13 cellular contexts compared by ENCODE assay signal in the genomic region with DNA sequence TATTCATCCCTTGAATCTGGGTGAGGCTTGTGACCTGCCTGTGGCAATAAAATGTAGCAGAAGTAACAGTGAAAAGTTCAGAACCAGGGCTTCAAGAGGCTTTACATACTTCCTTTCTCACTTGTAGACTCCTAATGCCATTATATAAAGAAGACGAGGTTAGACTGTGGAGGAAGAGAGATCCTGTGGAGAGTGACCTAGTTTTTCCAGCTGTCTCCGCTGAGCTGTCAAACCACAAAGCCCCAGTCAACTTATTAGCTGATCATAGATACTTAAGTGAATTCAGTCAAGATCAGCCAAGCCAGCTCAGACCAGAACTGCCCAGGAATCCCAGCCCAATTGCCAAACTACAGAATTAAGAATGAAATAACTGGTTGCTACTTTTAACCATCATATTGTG.
DNase-seq lines count a peak whose midpoint lies in the region; ATAC-seq and TF ChIP-seq lines count a peak whose summit lies in the region.
"Had no signal": no experiment of that assay in that cellular context is flagged by ENCODE, and none has a peak within 500 bp of the region (broad histone marks: within the 10 kb centered on the region; RNA-seq: fewer than 3 reads in every experiment).

No MANE protein-coding gene starts in this region.

- peak; percentile 96 for ATAC-seq in activated T-helper 17 cell treated with anti-CD3 and anti-CD28 coated beads, Interleukin-2, amount 50 U/mL, for 72 hours (replicated peaks)
- ATAC-seq in natural killer cell (peak; percentile 68 to 82 (median 68)), upper lobe of right lung (peak; percentile 38)
- ATAC-seq: heart right ventricle had no signal

- H3K27me3 ChIP-seq in upper lobe of right lung: no peaks in the 10 kb centered on the region
- H3K27me3 ChIP-seq in stomach: no peaks in the 10 kb centered on the region
- H3K27me3 ChIP-seq: heart right ventricle had no signal

- H3K4me3 ChIP-seq in upper lobe of right lung (no peak overlapping the region), stomach (no peak overlapping the region)
- H3K4me3 ChIP-seq: heart right ventricle had no signal

- peaks cover 11% of the 10 kb centered on the region for H3K4me1 Mint-ChIP-seq in activated T-helper 17 cell treated with anti-CD3 and anti-CD28 coated beads, Interleukin-2, amount 50 U/mL, for 72 hours
- H3K4me1 Mint-ChIP-seq in natural killer cell: peaks cover 31 to 40% of the 10 kb centered on the region in 2 donors
- H3K4me1 Mint-ChIP-seq: memory B cell had no signal

- H3K4me1 ChIP-seq in upper lobe of right lung (no peaks in the 10 kb centered on the region), stomach (peaks cover 0 to 4% (median 0%) of the 10 kb centered on the region in 4 donors)

- TF ChIP-seq POLR2A in stomach (IDR thresholded peaks at IDR 0.05): no peak

- H3K9me3 ChIP-seq in upper lobe of right lung (no peaks in the 10 kb centered on the region), stomach (no peaks in the 10 kb centered on the region)

- TF ChIP-seq EP300 in stomach (IDR thresholded peaks at IDR 0.05): no peak

- peak overlapping the region; percentile 23 for H3K4me3 Mint-ChIP-seq in activated T-helper 17 cell treated with anti-CD3 and anti-CD28 coated beads, Interleukin-2, amount 50 U/mL, for 72 hours
- H3K4me3 Mint-ChIP-seq in natural killer cell: peak overlapping the region; percentile 70
- H3K4me3 Mint-ChIP-seq: memory B cell had no signal

- H3K27ac ChIP-seq in upper lobe of right lung: no peak overlapping the region
- H3K27ac ChIP-seq in stomach: no peak overlapping the region

- no peaks in the 10 kb centered on the region for H3K36me3 Mint-ChIP-seq in activated T-helper 17 cell treated with anti-CD3 and anti-CD28 coated beads, Interleukin-2, amount 50 U/mL, for 72 hours (ENCODE audit: low read depth)
- no peaks in the 10 kb centered on the region for H3K36me3 Mint-ChIP-seq in natural killer cell
- H3K36me3 Mint-ChIP-seq: memory B cell had no signal

- intact Hi-C loops in natural killer cell (cut with micrococcal nuclease) (no loop called here), upper lobe of right lung (cut with DNase I) (no loop called here), stomach (cut with DNase I; ENCODE audit: low total_unique reads) (no loop called here)

- no peaks in the 10 kb centered on the region for H3K36me3 ChIP-seq in upper lobe of right lung
- no peaks in the 10 kb centered on the region for H3K36me3 ChIP-seq in stomach
- H3K36me3 ChIP-seq: heart right ventricle had no signal

- peak; percentile 53 for DNase-seq in stimulated activated CD4-positive, alpha-beta T cell treated with anti-CD3 and anti-CD28 coated beads, Interleukin-15, amount 100 ng/mL, for 24 hours
- no peak for DNase-seq in stimulated activated CD4-positive, alpha-beta T cell treated with anti-CD3 and anti-CD28 coated beads, Interleukin-4, amount 100 ng/mL, for 1 hour
- no peak for DNase-seq in natural killer cell
- no peak for DNase-seq in upper lobe of right lung
- DNase-seq in cerebellar nuclear complex (lab: John Stamatoyannopoulos, UW): no peak
- DNase-seq in SHP77 (lab: John Stamatoyannopoulos, UW): no peak
- no peak for DNase-seq in stomach
- DNase-seq: activated effector memory CD4-positive, alpha-beta T cell treated with Interleukin-2 at 50 U/mL for 16 hours; heart right ventricle; NCI-H526; small intestine had no signal

- no peaks in the 10 kb centered on the region for H3K9me3 Mint-ChIP-seq in activated T-helper 17 cell treated with anti-CD3 and anti-CD28 coated beads, Interleukin-2, amount 50 U/mL, for 72 hours
- H3K9me3 Mint-ChIP-seq in natural killer cell: peaks cover 0 to 2% of the 10 kb centered on the region in 2 donors
- H3K9me3 Mint-ChIP-seq: memory B cell had no signal

- TF ChIP-seq CTCF in natural killer cell (IDR thresholded peaks at IDR 0.05): no peak
- TF ChIP-seq CTCF in upper lobe of right lung (IDR thresholded peaks at IDR 0.05): no peak
- no peak for TF ChIP-seq CTCF in stomach (IDR thresholded peaks at IDR 0.05)

- WGBS in stomach, 5 donors: 49 to 73% (median 66%) methylated on average over 2 of the region's 2 CpGs

- H3K27me3 Mint-ChIP-seq in activated T-helper 17 cell treated with anti-CD3 and anti-CD28 coated beads, Interleukin-2, amount 50 U/mL, for 72 hours: no peaks in the 10 kb centered on the region
- peaks cover 7 to 9% of the 10 kb centered on the region in 2 donors for H3K27me3 Mint-ChIP-seq in natural killer cell (ENCODE audit: low read depth in 2 of 2)

- H3K27ac Mint-ChIP-seq in activated T-helper 17 cell treated with anti-CD3 and anti-CD28 coated beads, Interleukin-2, amount 50 U/mL, for 72 hours: no peak overlapping the region
- H3K27ac Mint-ChIP-seq in natural killer cell: peak overlapping the region; percentile 59 to 74
- H3K27ac Mint-ChIP-seq: memory B cell had no signal

Comparison
In these comparisons a context has a peak if more than half of its experiments do, and no peak if none do; other contexts are left out.
1. ATAC-seq: peak in every context shown above with its lines; median percentile 96 in activated T-helper 17 cell treated with anti-CD3 and anti-CD28 coated beads, Interleukin-2, amount 50 U/mL, for 72 hours; 68 in natural killer cell; 38 in upper lobe of right lung.